1 cellular context compared by ENCODE assay signal in the genomic region with DNA sequence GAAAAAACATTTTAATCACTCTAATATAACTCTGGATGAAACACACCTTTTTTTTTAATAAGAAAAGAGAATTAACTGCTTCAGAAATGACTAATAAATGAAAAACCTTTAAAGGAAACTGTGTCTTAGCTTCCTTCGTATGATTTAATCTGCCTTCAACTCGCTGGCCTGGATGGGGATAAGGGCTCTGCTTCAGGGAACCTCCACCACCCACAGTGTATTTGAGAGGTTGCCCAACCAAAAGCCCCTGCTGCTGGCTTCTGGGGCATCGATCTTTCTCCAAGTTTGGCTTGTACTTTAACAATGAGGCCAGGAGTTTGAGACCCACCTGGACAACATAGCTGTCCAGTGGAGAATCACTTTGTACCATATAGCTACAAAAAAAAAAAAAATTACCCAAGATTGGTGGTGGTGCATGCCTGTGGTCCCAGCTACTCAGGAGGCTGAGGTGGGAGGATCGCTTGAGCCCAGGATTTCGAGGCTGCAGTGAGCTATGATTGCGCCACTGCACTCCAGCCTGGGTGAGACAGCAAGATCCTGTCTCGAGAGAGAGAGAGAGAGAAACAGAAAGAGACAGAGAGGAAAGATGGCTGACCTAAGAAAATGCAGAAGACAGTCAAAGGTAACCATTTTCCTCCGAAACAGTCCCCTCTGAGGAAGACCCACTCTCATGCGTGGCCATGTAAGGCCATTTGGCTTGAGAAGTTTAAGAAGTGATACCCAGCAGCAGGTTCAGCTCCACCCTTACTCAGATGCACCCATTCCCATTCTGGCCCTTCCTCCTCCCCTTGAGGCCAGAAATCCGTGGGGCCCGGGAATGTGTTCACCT.
TF ChIP-seq lines count a peak whose summit lies in the region.

No MANE protein-coding gene starts in this region.

TF ChIP-seq in K562, 482 proteins besides CTCF, POLR2A, EP300 and RAD21:
- peak; percentile 44; the same call in 1 of the 2 replicates for TF ChIP-seq CEBPG (CRISPR knock-in tag; IDR thresholded peaks at IDR 0.05)
- TF ChIP-seq CEBPG (tag; conservative IDR thresholded peaks at IDR 0.05 in 1 of 2, IDR thresholded peaks at IDR 0.05 in 1 of 2): peak in 1 of 2 experiments; percentile 45; a peak in 1 of 4 replicates
- peak; percentile 91 for TF ChIP-seq CEBPB (tag; IDR thresholded peaks at IDR 0.05)
- no peak for TF ChIP-seq HDAC1 (IDR thresholded peaks at IDR 0.05)
- TF ChIP-seq, protein P1, sequence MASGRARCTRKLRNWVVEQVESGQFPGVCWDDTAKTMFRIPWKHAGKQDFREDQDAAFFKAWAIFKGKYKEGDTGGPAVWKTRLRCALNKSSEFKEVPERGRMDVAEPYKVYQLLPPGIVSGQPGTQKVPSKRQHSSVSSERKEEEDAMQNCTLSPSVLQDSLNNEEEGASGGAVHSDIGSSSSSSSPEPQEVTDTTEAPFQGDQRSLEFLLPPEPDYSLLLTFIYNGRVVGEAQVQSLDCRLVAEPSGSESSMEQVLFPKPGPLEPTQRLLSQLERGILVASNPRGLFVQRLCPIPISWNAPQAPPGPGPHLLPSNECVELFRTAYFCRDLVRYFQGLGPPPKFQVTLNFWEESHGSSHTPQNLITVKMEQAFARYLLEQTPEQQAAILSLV (tag; IDR thresholded peaks at IDR 0.05): peak; percentile 14; the same call in 1 of the 2 replicates
- TF ChIP-seq, protein P2, sequence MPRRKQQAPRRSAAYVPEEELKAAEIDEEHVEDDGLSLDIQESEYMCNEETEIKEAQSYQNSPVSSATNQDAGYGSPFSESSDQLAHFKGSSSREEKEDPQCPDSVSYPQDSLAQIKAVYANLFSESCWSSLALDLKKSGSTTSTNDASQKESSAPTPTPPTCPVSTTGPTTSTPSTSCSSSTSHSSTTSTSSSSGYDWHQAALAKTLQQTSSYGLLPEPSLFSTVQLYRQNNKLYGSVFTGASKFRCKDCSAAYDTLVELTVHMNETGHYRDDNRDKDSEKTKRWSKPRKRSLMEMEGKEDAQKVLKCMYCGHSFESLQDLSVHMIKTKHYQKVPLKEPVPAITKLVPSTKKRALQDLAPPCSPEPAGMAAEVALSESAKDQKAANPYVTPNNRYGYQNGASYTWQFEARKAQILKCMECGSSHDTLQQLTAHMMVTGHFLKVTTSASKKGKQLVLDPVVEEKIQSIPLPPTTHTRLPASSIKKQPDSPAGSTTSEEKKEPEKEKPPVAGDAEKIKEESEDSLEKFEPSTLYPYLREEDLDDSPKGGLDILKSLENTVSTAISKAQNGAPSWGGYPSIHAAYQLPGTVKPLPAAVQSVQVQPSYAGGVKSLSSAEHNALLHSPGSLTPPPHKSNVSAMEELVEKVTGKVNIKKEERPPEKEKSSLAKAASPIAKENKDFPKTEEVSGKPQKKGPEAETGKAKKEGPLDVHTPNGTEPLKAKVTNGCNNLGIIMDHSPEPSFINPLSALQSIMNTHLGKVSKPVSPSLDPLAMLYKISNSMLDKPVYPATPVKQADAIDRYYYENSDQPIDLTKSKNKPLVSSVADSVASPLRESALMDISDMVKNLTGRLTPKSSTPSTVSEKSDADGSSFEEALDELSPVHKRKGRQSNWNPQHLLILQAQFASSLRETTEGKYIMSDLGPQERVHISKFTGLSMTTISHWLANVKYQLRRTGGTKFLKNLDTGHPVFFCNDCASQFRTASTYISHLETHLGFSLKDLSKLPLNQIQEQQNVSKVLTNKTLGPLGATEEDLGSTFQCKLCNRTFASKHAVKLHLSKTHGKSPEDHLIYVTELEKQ (CRISPR knock-in tag; IDR thresholded peaks at IDR 0.05): no peak
